ENCODE assay signal across 8 cellular contexts in the genomic region with DNA sequence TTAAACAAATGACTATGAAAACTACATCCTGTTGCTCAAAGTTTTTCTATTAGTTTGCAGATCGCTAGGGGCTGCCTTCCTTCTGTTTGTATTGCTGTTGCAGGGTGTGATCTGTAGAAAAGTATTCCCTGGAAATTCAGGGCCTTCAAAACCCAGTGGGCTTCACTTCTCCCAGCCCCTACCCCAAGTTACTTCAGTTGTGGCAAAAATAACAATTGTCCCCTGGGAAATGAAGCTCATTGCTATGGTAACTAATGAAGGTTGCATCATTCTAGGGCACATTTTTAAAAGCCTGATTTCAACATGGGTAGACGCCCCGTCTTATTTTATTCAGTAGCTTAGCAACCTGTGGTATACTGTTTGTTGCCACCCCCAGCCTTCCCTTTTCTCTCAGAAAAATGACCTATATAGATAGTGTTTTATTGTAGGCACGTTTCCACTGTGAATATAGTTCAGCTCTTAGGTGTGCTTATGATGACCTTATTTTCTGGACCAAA.
DNase-seq lines count a peak whose midpoint lies in the region; ATAC-seq and TF ChIP-seq lines count a peak whose summit lies in the region.

No MANE protein-coding gene starts in this region.

- H3K4me2 ChIP-seq in GM23248 (ENCODE audit: unreplicated experiment) = peak overlapping the region; percentile 91

- H4K20me1 ChIP-seq in GM23248 (ENCODE audit: insufficient read depth) = no peaks in the 10 kb centered on the region

- 8 to 9% methylated on average over 4 of the region's 4 CpGs for WGBS in GM23248 (ENCODE audit: low coverage in 1 of 2, low lambda C conversion rate in 2 of 2, missing lambda C conversion rate in 2 of 2), 2 experiments

- no peak overlapping the region for H3K4me3 Mint-ChIP-seq in endothelial cell (ENCODE audit: unreplicated experiment)
- H3K4me3 Mint-ChIP-seq in osteocyte (ENCODE audit: unreplicated experiment) = peak overlapping the region; percentile 35

- peak overlapping the region; percentile 83 for H3K9ac ChIP-seq in GM23248

- H3K27me3 ChIP-seq in GM23248 (replicated peaks; ENCODE audit: insufficient read depth) = no peaks in the 10 kb centered on the region

- H3K79me2 ChIP-seq in GM23248 (ENCODE audit: insufficient read depth) = peaks cover 71% of the 10 kb centered on the region

- H3K4me1 Mint-ChIP-seq in endothelial cell (ENCODE audit: unreplicated experiment) (peaks cover 43% of the 10 kb centered on the region), osteocyte (ENCODE audit: unreplicated experiment) (peaks cover 51% of the 10 kb centered on the region)

- no peaks in the 10 kb centered on the region for H3K36me3 ChIP-seq in GM23248 (ENCODE audit: low read depth)

- H3K4me3 ChIP-seq in GM23248 = peak overlapping the region; percentile 64

- no peaks in the 10 kb centered on the region for H3K9me3 ChIP-seq in GM23248 (ENCODE audit: low read depth)

- peak overlapping the region; percentile 99 for H3K27ac ChIP-seq in GM23248

- no peak for ATAC-seq in GM19023 (IDR thresholded peaks at IDR 0.05; ENCODE audit: unreplicated experiment)
- ATAC-seq in GM21423 (IDR thresholded peaks at IDR 0.05; ENCODE audit: unreplicated experiment) = no peak

- H3K9me3 Mint-ChIP-seq in endothelial cell (ENCODE audit: unreplicated experiment) (no peaks in the 10 kb centered on the region), osteocyte (ENCODE audit: unreplicated experiment) (no peaks in the 10 kb centered on the region)

- peaks cover 8% of the 10 kb centered on the region for H3K27me3 Mint-ChIP-seq in endothelial cell (ENCODE audit: unreplicated experiment)
- H3K27me3 Mint-ChIP-seq in osteocyte (ENCODE audit: unreplicated experiment) = no peaks in the 10 kb centered on the region

- H3K9me2 ChIP-seq in GM23248 (ENCODE audit: insufficient read depth) = no peaks in the 10 kb centered on the region

- TF ChIP-seq CTCF in AG09319 (IDR thresholded peaks at IDR 0.05; ENCODE audit: low read depth, low read length) (peak; percentile 3; the same call in 1 of the 2 replicates), endothelial cell (IDR thresholded peaks at IDR 0.05; ENCODE audit: unreplicated experiment) (no peak), osteocyte (IDR thresholded peaks at IDR 0.05) (peak; percentile 23)

- DNase-seq in AG09319 (ENCODE audit: extremely low read depth, low read depth) = peak; percentile 55
- peak; percentile 95 for DNase-seq in GM23248
- peak; percentile 82 for DNase-seq in SKM-1 (lab: John Stamatoyannopoulos, UW; ENCODE audit: unreplicated experiment)
- DNase-seq in endothelial cell (ENCODE audit: low spot score) = no peak
- DNase-seq in osteocyte (ENCODE audit: extremely low spot score, unreplicated experiment) = no peak
- DNase-seq in activated CD8-positive, alpha-beta memory T cell treated with anti-CD3 and anti-CD28 coated beads, Interleukin-2, amount 50 U/mL, for 48 hours = no peak

- H3K4me1 ChIP-seq in GM23248 (ENCODE audit: insufficient read depth) = peaks cover 49% of the 10 kb centered on the region

- peak overlapping the region; percentile 86 for H3K27ac Mint-ChIP-seq in endothelial cell (ENCODE audit: unreplicated experiment)
- peak overlapping the region; percentile 98 for H3K27ac Mint-ChIP-seq in osteocyte (ENCODE audit: unreplicated experiment)

- in situ Hi-C loops in GM23248 (cut with MboI) = no loop called here

- H3F3A ChIP-seq in GM23248 (ENCODE audit: insufficient read depth) = peaks cover 39% of the 10 kb centered on the region

- H3K36me3 Mint-ChIP-seq in endothelial cell (ENCODE audit: low read depth, unreplicated experiment) (peaks cover 4% of the 10 kb centered on the region), osteocyte (ENCODE audit: unreplicated experiment) (no peaks in the 10 kb centered on the region)

- no peak overlapping the region for H2AFZ ChIP-seq in GM23248

Comparison
In these comparisons a context has a peak if more than half of its experiments do, and no peak if none do; other contexts are left out.
1. DNase-seq: peak in AG09319 (single experiment), GM23248 (single experiment) and SKM-1 (single experiment); none in endothelial cell (single experiment), osteocyte (single experiment) and activated CD8-positive, alpha-beta memory T cell treated with anti-CD3 and anti-CD28 coated beads, Interleukin-2, amount 50 U/mL, for 48 hours (single experiment).